Comparison of ENCODE assay signal across 16 cellular contexts in the genomic region with DNA sequence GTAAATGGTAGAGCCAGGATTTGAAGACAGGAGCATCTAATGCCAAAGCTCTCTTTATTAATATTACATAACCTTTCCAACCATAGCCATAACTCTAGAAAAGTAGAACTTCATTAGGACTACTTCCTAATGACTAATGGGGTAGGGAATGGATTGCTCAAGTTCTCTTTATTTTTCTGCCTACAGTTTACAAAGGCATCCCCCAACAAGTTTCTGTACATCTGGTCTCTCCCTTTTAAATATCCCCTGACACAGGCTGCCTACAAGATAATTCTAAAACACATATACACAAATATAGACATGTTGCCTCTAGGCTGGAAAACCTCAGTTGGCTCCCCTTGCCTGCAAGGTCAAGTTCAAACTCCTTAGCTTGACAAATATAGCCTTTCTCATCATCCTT.
DNase-seq lines count a peak whose midpoint lies in the region; ATAC-seq and TF ChIP-seq lines count a peak whose summit lies in the region.
"Had no signal": no experiment of that assay in that cellular context is flagged by ENCODE, and none has a peak within 500 bp of the region (broad histone marks: within the 10 kb centered on the region; RNA-seq: fewer than 3 reads in every experiment).

No MANE protein-coding gene starts in this region.

- no peak overlapping the region for H3K4me3 ChIP-seq in IMR-90 (ENCODE audit: insufficient read depth, low read depth, low read length)

- H2AK5ac ChIP-seq in IMR-90 (ENCODE audit: low read depth, low read length) = no peak overlapping the region

- H3K4me1 Mint-ChIP-seq in dendritic cell treated with granulocyte-macrophage colony-stimulating factor and Interleukin-4, amounts not matched to agents 40 ng/mL and 50 ng/mL, for 4 days (ENCODE audit: low read depth) = peaks cover 63% of the 10 kb centered on the region

- H3K23ac ChIP-seq in IMR-90 (ENCODE audit: low read depth, low read length) = no peak overlapping the region

- H2BK120ac ChIP-seq in IMR-90 (ENCODE audit: low read depth, low read length) = peak overlapping the region; percentile 56

- H2AFZ ChIP-seq in IMR-90 (replicated peaks; ENCODE audit: low read length, poor library complexity) = no peak overlapping the region

- H3K4ac ChIP-seq in IMR-90 (ENCODE audit: low read depth, low read length) = peak overlapping the region; percentile 58

- no peaks in the 10 kb centered on the region for H3K79me1 ChIP-seq in IMR-90 (ENCODE audit: low read depth in 1 of 2, low read length in 2 of 2)

- H3K27ac Mint-ChIP-seq in dendritic cell treated with granulocyte-macrophage colony-stimulating factor and Interleukin-4, amounts not matched to agents 40 ng/mL and 50 ng/mL, for 4 days = peak overlapping the region; percentile 66
- H3K27ac Mint-ChIP-seq: CD4-positive, alpha-beta T cell; HFFc6; IgD-negative memory B cell had no signal

- H2BK15ac ChIP-seq in IMR-90 (ENCODE audit: low read depth, low read length) = no peak overlapping the region

- in situ Hi-C loops in IMR-90 (cut with MboI; ENCODE audit: low sequenced_read_pairs) = no loop called here

- H4K5ac ChIP-seq in IMR-90 (ENCODE audit: low read depth, low read length) = no peak overlapping the region

- H4K8ac ChIP-seq in IMR-90 (ENCODE audit: low read depth in 2 of 2, low read length in 2 of 2) = no peak overlapping the region

- no peaks in the 10 kb centered on the region for H3K27me3 ChIP-seq in IMR-90 (ENCODE audit: control insufficient read depth, insufficient read depth, low read length)
- H3K27me3 ChIP-seq: BE2C had no signal

- H3K9me3 ChIP-seq in IMR-90 (ENCODE audit: control insufficient read depth, insufficient read depth, low read length) = no peaks in the 10 kb centered on the region
- H3K9me3 ChIP-seq: BE2C, Caco-2 had no signal

- no peak overlapping the region for H2BK20ac ChIP-seq in IMR-90 (ENCODE audit: low read depth, low read length)

- H3K9me1 ChIP-seq in IMR-90 (ENCODE audit: insufficient read depth, low read length) = peaks cover 4% of the 10 kb centered on the region

- H2BK5ac ChIP-seq in IMR-90 (ENCODE audit: low read depth, low read length, poor library complexity, severe bottlenecking) = no peak overlapping the region

- no peak overlapping the region; the same call in 1 of the 2 replicates for H3K56ac ChIP-seq in IMR-90 (ENCODE audit: extremely low read depth, insufficient read depth, low read length)

- H3K27ac ChIP-seq in IMR-90 (ENCODE audit: insufficient read depth, low read length) = no peak overlapping the region

- TF ChIP-seq POLR2A in IMR-90 (IDR thresholded peaks at IDR 0.05; ENCODE audit: low read depth, low read length) = no peak

- H3K9me3 Mint-ChIP-seq in dendritic cell treated with granulocyte-macrophage colony-stimulating factor and Interleukin-4, amounts not matched to agents 40 ng/mL and 50 ng/mL, for 4 days = peaks cover 9% of the 10 kb centered on the region
- H3K9me3 Mint-ChIP-seq: CD4-positive, alpha-beta T cell had no signal

- no peak overlapping the region for H2AK9ac ChIP-seq in IMR-90 (replicated peaks; ENCODE audit: low read depth, low read length, poor library complexity)

- POLR2A ChIA-PET in IMR-90 (lab: Charles Lee; ENCODE audit: unreplicated experiment) = no interaction called here

- H3K4me2 ChIP-seq in IMR-90 (ENCODE audit: low read depth, low read length) = no peak overlapping the region

- no peak overlapping the region; the same call in 1 of the 2 replicates for H4K91ac ChIP-seq in IMR-90 (ENCODE audit: insufficient read depth, low read depth, low read length)

- H3K9ac ChIP-seq in IMR-90 (ENCODE audit: low read depth, low read length) = no peak overlapping the region

- H3K18ac ChIP-seq in IMR-90 (ENCODE audit: low read depth, low read length) = peak overlapping the region; percentile 2; the same call in 1 of the 2 replicates

- 0 out of 2 replicates have a peak, but pooled peaks have one; percentile 6 for ATAC-seq in IMR-90 (ENCODE audit: low read depth)
- no peak for ATAC-seq in GM18519 (IDR thresholded peaks at IDR 0.05; ENCODE audit: low FRiP score, unreplicated experiment)
- ATAC-seq in GM19467 (IDR thresholded peaks at IDR 0.05; ENCODE audit: unreplicated experiment) = no peak
- ATAC-seq: HCT116 had no signal

- dilution Hi-C loops in IMR-90 (cut with HindIII; ENCODE audit: low sequenced_read_pairs, unreplicated experiment) = no loop called here

- H3K36me3 Mint-ChIP-seq in dendritic cell treated with granulocyte-macrophage colony-stimulating factor and Interleukin-4, amounts not matched to agents 40 ng/mL and 50 ng/mL, for 4 days (ENCODE audit: low read depth) = no peaks in the 10 kb centered on the region
- H3K36me3 Mint-ChIP-seq: IgD-negative memory B cell had no signal

- DNase-seq in IMR-90 = peak; percentile 52
- peak; percentile 1 for DNase-seq in iris pigment epithelial cell (ENCODE audit: low read depth)
- no peak for DNase-seq in NCI-H345 treated with DMSO at 0.1 percent for 48 hours (lab: John Stamatoyannopoulos, UW; ENCODE audit: unreplicated experiment)
- DNase-seq: ACHN; BE2C; C1 segment of cervical spinal cord; Caco-2; CD4-positive, alpha-beta T cell; GOT3; H7; HFFc6 had no signal

- peaks cover 7% of the 10 kb centered on the region for H3K27me3 Mint-ChIP-seq in dendritic cell treated with granulocyte-macrophage colony-stimulating factor and Interleukin-4, amounts not matched to agents 40 ng/mL and 50 ng/mL, for 4 days

- CTCF ChIA-PET in IMR-90 (lab: Yijun Ruan, JAX) = interaction anchor here (0.6 to 1.4 kb wide), 2 partner anchors 47 to 101 kb away, joined by 3 read pairs; no protein-coding TSS in a partner anchor

- no peaks in the 10 kb centered on the region for H4K20me1 ChIP-seq in IMR-90 (ENCODE audit: insufficient read depth, low read length)

- no peaks in the 10 kb centered on the region for H3K36me3 ChIP-seq in IMR-90 (ENCODE audit: control insufficient read depth, insufficient read depth, low read length)
- H3K36me3 ChIP-seq: BE2C had no signal

- H3K14ac ChIP-seq in IMR-90 (replicated peaks; ENCODE audit: low read depth, low read length) = no peak overlapping the region

- BruUV-seq in IMR-90 (replicated peaks; lab: Mats Ljungman, UMichigan) = no TSS peak

- H3K4me1 ChIP-seq in IMR-90 (ENCODE audit: control insufficient read depth, insufficient read depth, low read length) = peaks cover 22% of the 10 kb centered on the region
- H3K4me1 ChIP-seq: BE2C, Caco-2 had no signal

- H3K4me3 Mint-ChIP-seq in dendritic cell treated with granulocyte-macrophage colony-stimulating factor and Interleukin-4, amounts not matched to agents 40 ng/mL and 50 ng/mL, for 4 days = no peak overlapping the region
- H3K4me3 Mint-ChIP-seq: CD4-positive, alpha-beta T cell; HFFc6; IgD-negative memory B cell had no signal

- intact Hi-C loops in IMR-90 (cut with micrococcal nuclease) = loop anchor here (10.0 kb wide), 1 partner anchor 163 kb away; no protein-coding TSS in a partner anchor
- intact Hi-C loops in dendritic cell treated with granulocyte-macrophage colony-stimulating factor and Interleukin-4, amounts not matched to agents 40 ng/mL and 50 ng/mL, for 4 days (cut with micrococcal nuclease) = no loop called here

- no peak for TF ChIP-seq RAD21 in IMR-90 (IDR thresholded peaks at IDR 0.05; ENCODE audit: low read length)

- TF ChIP-seq CTCF in IMR-90 (conservative IDR thresholded peaks at IDR 0.05; ENCODE audit: low read depth, low read length) = no peak

TF ChIP-seq in IMR-90, 13 proteins besides CTCF, POLR2A, EP300 and RAD21:
- TF ChIP-seq MAFK (IDR thresholded peaks at IDR 0.05; ENCODE audit: low read depth, low read length) = no peak
- TF ChIP-seq CEBPB (IDR thresholded peaks at IDR 0.05; ENCODE audit: low read depth, low read length) = peak; percentile 48; the same call in 1 of the 2 replicates
- TF ChIP-seq CHD1 (IDR thresholded peaks at IDR 0.05; ENCODE audit: low read depth, low read length) = no peak
- no peak for TF ChIP-seq BHLHE40 (IDR thresholded peaks at IDR 0.05; ENCODE audit: low read depth, low read length)
- TF ChIP-seq RFX5 (IDR thresholded peaks at IDR 0.05; ENCODE audit: low read depth, low read length) = no peak
